Comparison of ENCODE assay signal across 31 cellular contexts in the genomic region with DNA sequence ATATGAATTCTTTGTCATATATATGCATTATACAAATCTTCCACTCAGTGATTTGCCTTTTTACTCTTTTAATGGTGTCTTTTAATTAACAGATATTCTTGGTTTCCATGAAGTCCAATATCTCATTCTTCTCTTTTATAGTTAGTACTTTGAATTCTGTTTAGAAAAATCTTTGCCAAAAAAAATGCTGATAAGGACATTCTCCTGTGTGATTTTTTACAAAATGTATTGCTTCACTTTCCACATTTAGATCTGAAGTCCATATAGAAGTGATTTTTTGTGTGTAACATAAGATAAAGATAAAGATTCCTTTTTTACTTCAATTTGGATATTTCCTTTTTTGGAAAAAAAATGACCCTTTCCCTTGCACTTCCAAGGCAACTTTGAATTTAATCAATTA. TPM values are rescaled to one million over a fixed set of nuclear protein-coding genes. Genes with fewer than 3 reads are reported as not detected.
"Had no signal": no experiment of that assay in that cellular context is flagged by ENCODE, and none has a peak within 500 bp of the region (broad histone marks: within the 10 kb centered on the region; RNA-seq: fewer than 3 reads in every experiment).

No MANE protein-coding gene starts in this region.

- H3K4me1 ChIP-seq: stomach, suprapubic skin, testis, thyroid gland, tibial artery, tibial nerve, transverse colon, upper lobe of left lung, upper lobe of right lung, uterus, vagina had no signal

- ATAC-seq: stimulated activated effector memory CD8-positive, alpha-beta T cell treated with anti-CD3 and anti-CD28 coated beads, Interleukin-12 subunit alpha, Interleukin-12 subunit beta, amount 100 ng/mL, for 72 hours; stimulated activated memory B cell treated with anti-CD40 and anti-IgM and Interleukin-4, amounts not matched to agents 10 μg/mL and 1 μg/mL and 100 μg/mL, for 72 hours; stimulated activated naive B cell treated with anti-CD40 and anti-IgM and Interleukin-4, amounts not matched to agents 10 μg/mL and 1 μg/mL and 100 μg/mL, for 72 hours; stimulated activated naive CD8-positive, alpha-beta T cell treated with anti-CD3 and anti-CD28 coated beads, Interleukin-15, amount 100 ng/mL, for 72 hours; stimulated activated naive CD8-positive, alpha-beta T cell treated with anti-CD3 and anti-CD28 coated beads, Interleukin-15, Interleukin-2, amounts not matched to agents 100 U/mL and 50 U/mL, for 24 hours; upper lobe of right lung had no signal

- H3K27ac ChIP-seq: stomach, suprapubic skin, testis, thoracic aorta, thyroid gland, tibial artery, tibial nerve, transverse colon, upper lobe of left lung, upper lobe of right lung, uterus, vagina had no signal

- H3K9me3 ChIP-seq: suprapubic skin, testis, thyroid gland, tibial artery, tibial nerve, transverse colon, upper lobe of left lung, upper lobe of right lung, uterus, vagina had no signal

- FAIRE-seq: urothelium cell line had no signal

- H3K4me3 ChIP-seq: stomach, suprapubic skin, testis, thoracic aorta, thyroid gland, tibial artery, tibial nerve, transverse colon, upper lobe of left lung, upper lobe of right lung, uterus, vagina had no signal

- H3K36me3 ChIP-seq: stomach, suprapubic skin, thoracic aorta, thyroid gland, tibial artery, tibial nerve, transverse colon, upper lobe of left lung, upper lobe of right lung, uterus, vagina had no signal

- H3K27me3 ChIP-seq: testis, thyroid gland, tibial artery, tibial nerve, upper lobe of left lung, upper lobe of right lung, uterus, vagina had no signal

- DNase-seq: stimulated activated CD4-positive, alpha-beta T cell treated with anti-CD3 and anti-CD28 coated beads, Interleukin-2, amount 100 ng/mL, for 48 hours; stimulated activated CD4-positive, alpha-beta T cell treated with anti-CD3 and anti-CD28 coated beads, Interleukin-4, amount 100 ng/mL, for 1 hour; stimulated activated CD4-positive, alpha-beta T cell treated with anti-CD3 and anti-CD28 coated beads, Interleukin-4, amount 100 ng/mL, for 24 hours; stimulated activated CD4-positive, alpha-beta T cell treated with anti-CD3 and anti-CD28 coated beads, Interleukin-4, amount 100 ng/mL, for 4 hours; stimulated activated CD8-positive, alpha-beta memory T cell treated with anti-CD3 and anti-CD28 coated beads, Interleukin-4, amount 100 ng/mL, for 48 hours; stimulated activated naive B cell treated with anti-CD40 and anti-IgM and Interleukin-4, amounts not matched to agents 10 μg/mL and 1 μg/mL and 100 μg/mL, for 72 hours; stimulated activated naive CD4-positive, alpha-beta T cell; stimulated activated naive CD4-positive, alpha-beta T cell treated with Interleukin-2 at 50 U/mL for 16 hours; stimulated activated naive CD8-positive, alpha-beta T cell treated with anti-CD3 and anti-CD28 coated beads, Interleukin-15, amount 100 ng/mL, for 72 hours; stimulated activated naive CD8-positive, alpha-beta T cell treated with anti-CD3 and anti-CD28 coated beads, Interleukin-15, Interleukin-2, amounts not matched to agents 100 U/mL and 50 U/mL, for 24 hours; stomach; substantia nigra; testis; thyroid gland; tibial artery; transverse colon; trophoblast cell; upper lobe of left lung; upper lobe of right lung; uterus had no signal

RNA-seq across cellular contexts. Expression of a gene that starts 50.3 kb away (rescaled TPM):
- total RNA-seq: stomach, subcutaneous adipose tissue, suprapubic skin, temporal lobe, thoracic aorta, thyroid gland, tibial nerve, transverse colon, upper lobe of left lung, upper lobe of right lung, ureter, urinary bladder, uterus, vagina had no signal
- polyA plus RNA-seq: stomach, urinary bladder had no signal
